Comparison of ENCODE assay signal across 26 cellular contexts in the genomic region with DNA sequence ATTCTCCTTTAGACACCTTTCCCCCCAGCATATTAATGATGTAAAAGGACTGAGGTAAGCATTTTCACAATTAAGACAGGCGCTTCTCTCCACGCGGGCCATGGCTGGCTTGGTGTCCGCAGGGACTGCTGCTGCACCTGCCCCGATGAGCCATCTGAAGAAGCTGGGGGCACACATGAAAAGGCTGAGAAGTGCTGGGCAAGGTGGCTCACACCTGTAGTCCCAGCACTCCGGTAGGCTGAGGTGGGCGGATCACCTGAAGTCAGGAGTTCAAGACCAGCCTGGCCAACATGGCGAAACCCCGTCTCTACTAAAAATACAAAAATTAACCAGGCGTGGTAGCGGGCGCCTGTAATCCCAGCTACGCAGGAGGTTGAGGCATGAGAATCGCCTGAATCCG. TPM values are rescaled to one million over a fixed set of nuclear protein-coding genes. Genes with fewer than 3 reads are reported as not detected.
"Had no signal": no experiment of that assay in that cellular context is flagged by ENCODE, and none has a peak within 500 bp of the region (broad histone marks: within the 10 kb centered on the region; RNA-seq: fewer than 3 reads in every experiment).

No MANE protein-coding gene starts in this region.

- H3K27me3 Mint-ChIP-seq: activated CD8-positive, alpha-beta T cell treated with anti-CD3 and anti-CD28 coated beads for 36 hours; activated naive CD8-positive, alpha-beta T cell had no signal

- H3K27me3 ChIP-seq: brain microvascular endothelial cell had no signal

- H3K36me3 Mint-ChIP-seq: activated naive CD8-positive, alpha-beta T cell had no signal

- H3K4me3 Mint-ChIP-seq: activated CD8-positive, alpha-beta T cell treated with anti-CD3 and anti-CD28 coated beads for 36 hours; activated naive CD4-positive, alpha-beta T cell treated with anti-CD3 and anti-CD28 coated beads for 36 hours; activated naive CD8-positive, alpha-beta T cell; T-helper 1 cell treated with Interleukin-12 subunit alpha and Interleukin-12 subunit beta and Interleukin-4 antibody, amounts not matched to agents 30 μg/mL and 1 μg/mL, for 36 hours had no signal

- H3K9me3 ChIP-seq: MG63 had no signal

- H3K36me3 ChIP-seq: brain microvascular endothelial cell, cardiac muscle cell, MG63 had no signal

- H3K4me3 ChIP-seq: cardiac muscle cell, MG63 had no signal

- H3K27ac Mint-ChIP-seq: activated CD8-positive, alpha-beta T cell treated with anti-CD3 and anti-CD28 coated beads for 36 hours; activated naive CD4-positive, alpha-beta T cell treated with anti-CD3 and anti-CD28 coated beads for 36 hours; activated naive CD8-positive, alpha-beta T cell; T-helper 1 cell treated with Interleukin-12 subunit alpha and Interleukin-12 subunit beta and Interleukin-4 antibody, amounts not matched to agents 30 μg/mL and 1 μg/mL, for 36 hours had no signal

- DNase-seq: activated CD4-positive, alpha-beta T cell treated with anti-CD3 and anti-CD28 coated beads for 4 hours; activated CD8-positive, alpha-beta memory T cell treated with anti-CD3 and anti-CD28 coated beads, Interleukin-2, amount 50 U/mL, for 48 hours; activated CD8-positive, alpha-beta T cell treated with anti-CD3 and anti-CD28 coated beads for 36 hours; activated naive CD4-positive, alpha-beta T cell treated with anti-CD3 and anti-CD28 coated beads for 36 hours; activated T-cell treated with anti-CD3 and anti-CD28 coated beads, Interleukin-2, amount 50 U/mL, for 1 hour; amygdala; brain microvascular endothelial cell; MG63; MV-4-11; NCI-H1092 treated with DMSO at 0.1 percent for 48 hours; NCI-H1417 treated with DMSO at 0.1 percent for 48 hours; NCI-H1694; NCI-H2029; NCI-H2107; NCI-H345; NCI-H510A; NCI-H526 treated with DMSO at 0.1 percent for 48 hours; NCI-H82; RPMI8226; SHP77 treated with DMSO at 0.1 percent for 48 hours had no signal

- ATAC-seq: activated CD4-positive, CD25-positive, alpha-beta regulatory T cell treated with anti-CD3 and anti-CD28 coated beads, Interleukin-2, amount 50 U/mL, for 24 hours; activated CD8-positive, alpha-beta T cell treated with anti-CD3 and anti-CD28 coated beads for 36 hours had no signal

- H3K9me3 Mint-ChIP-seq: activated CD8-positive, alpha-beta T cell treated with anti-CD3 and anti-CD28 coated beads for 36 hours; activated naive CD4-positive, alpha-beta T cell treated with anti-CD3 and anti-CD28 coated beads for 36 hours; T-helper 1 cell treated with Interleukin-12 subunit alpha and Interleukin-12 subunit beta and Interleukin-4 antibody, amounts not matched to agents 30 μg/mL and 1 μg/mL, for 36 hours had no signal

- H3K27ac ChIP-seq: brain microvascular endothelial cell, cardiac muscle cell had no signal

RNA-seq across cellular contexts. Expression of gene KRTAP5-6, which starts 21.3 kb away (rescaled TPM):
- total RNA-seq: activated CD8-positive, alpha-beta T cell treated with anti-CD3 and anti-CD28 coated beads for 36 hours; activated naive CD4-positive, alpha-beta T cell treated with anti-CD3 and anti-CD28 coated beads for 36 hours; cardiac muscle cell; OCI-LY7; SK-MEL-5 had no signal
- polyA plus RNA-seq: cardiac muscle cell had no signal

RNA-seq across cellular contexts. Expression of gene IFITM10, which starts 32.1 kb away (rescaled TPM):
- total RNA-seq: SK-MEL-5 had no signal
- polyA plus RNA-seq: cardiac muscle cell had no signal
